In the genomic region with DNA sequence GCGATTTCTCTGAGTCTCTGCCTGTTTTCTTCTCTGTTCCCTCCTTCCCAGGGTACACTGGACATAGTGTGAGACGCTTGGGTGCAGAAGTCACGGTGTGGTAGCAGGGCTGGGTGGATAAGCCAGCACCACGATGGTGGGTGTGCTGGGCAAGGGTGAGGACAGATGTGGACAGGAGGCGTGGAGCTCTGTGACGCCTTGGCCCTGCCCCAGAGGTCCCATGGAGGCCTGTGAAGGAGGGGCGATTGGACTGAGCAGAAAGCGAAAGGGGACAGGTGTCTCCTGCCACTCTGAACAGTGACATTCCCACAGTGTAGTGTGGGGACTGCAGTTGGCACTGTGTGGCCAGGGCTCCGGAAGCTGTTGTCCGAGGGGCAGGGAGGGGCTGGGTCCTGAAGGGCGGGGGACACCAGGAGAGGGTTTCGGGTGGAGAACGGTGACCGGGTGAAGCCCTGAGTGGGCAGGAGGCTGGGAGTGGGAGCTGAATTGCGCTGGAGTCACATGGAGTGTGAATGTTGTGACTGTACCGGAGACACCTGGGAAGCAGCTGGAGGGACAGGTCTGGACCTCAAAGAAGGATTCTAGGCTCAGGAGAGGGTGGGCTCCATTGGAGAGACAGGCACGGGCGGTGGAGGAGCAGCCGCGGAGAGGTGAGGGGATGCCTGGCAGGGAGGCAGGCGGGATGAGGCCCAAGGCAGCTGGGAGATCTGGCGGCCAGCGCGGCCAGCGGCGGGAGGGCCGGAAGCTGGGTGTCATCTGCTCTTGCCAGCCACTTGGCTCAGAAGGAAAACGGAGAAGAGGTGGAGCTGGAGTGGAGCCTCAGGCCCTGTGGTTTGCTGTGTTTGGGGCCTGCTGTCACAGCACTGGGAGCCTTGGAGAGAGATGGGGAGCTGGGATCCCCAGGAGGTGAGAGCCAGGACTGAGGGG, we compare ENCODE assay signal across 8 cellular contexts. TPM values are rescaled to one million over a fixed set of nuclear protein-coding genes. Genes with fewer than 3 reads are reported as not detected.
DNase-seq lines count a peak whose midpoint lies in the region; ATAC-seq, FAIRE-seq and TF ChIP-seq lines count a peak whose summit lies in the region.

No MANE protein-coding gene starts in this region.

- H3K27ac ChIP-seq in caudate nucleus (ENCODE audit: low read depth, low read length) (peak overlapping the region; percentile 26), HepG2 (ENCODE audit: extremely low read length, insufficient read depth, low read length) (no peak overlapping the region), testis (peak overlapping the region; percentile 6 to 31), brain microvascular endothelial cell (no peak overlapping the region)

- no TSS peak for BruUV-seq in HepG2 (replicated peaks; lab: Mats Ljungman, UMichigan)

- no peak overlapping the region for H3K4me3 ChIP-seq in HepG2 (replicated peaks in 1 of 3; ENCODE audit: insufficient read depth in 1 of 3, low read depth in 2 of 3, low read length in 3 of 3)
- H3K4me3 ChIP-seq in testis: no peak overlapping the region
- no peak overlapping the region for H3K4me3 ChIP-seq in brain microvascular endothelial cell (ENCODE audit: low read depth, low read length)

- DNase-seq in NCI-H2171 treated with DMSO at 0.1 percent for 48 hours (lab: John Stamatoyannopoulos, UW) (peak; percentile 78), NCI-H2171 (lab: John Stamatoyannopoulos, UW) (no peak), caudate nucleus (lab: John Stamatoyannopoulos, UW) (peak in 41 of 61 donors; percentile 18 to 76 (median 44)), HepG2 (ENCODE audit: low spot score) (no peak), testis (peak; percentile 71), brain microvascular endothelial cell (no peak), inferior parietal cortex (ENCODE audit: extremely low spot score) (no peak)

- no peak overlapping the region for H3K9ac ChIP-seq in HepG2 (ENCODE audit: insufficient read depth, low read depth, low read length)

- in situ Hi-C loops in HepG2 (cut with HindIII; ENCODE audit: extremely low pct_ligation_motif_present, low pct_unique_long_range_greater_than_20kb) (no loop called here), brain microvascular endothelial cell (cut with HindIII; ENCODE audit: low pct_ligation_motif_present, low sequenced_read_pairs) (no loop called here)

- peaks cover 59% of the 10 kb centered on the region for H3K79me2 ChIP-seq in HepG2 (ENCODE audit: insufficient read depth, low read length)

- H3K4me2 ChIP-seq in HepG2 (ENCODE audit: low read depth, low read length): no peak overlapping the region

- H2AFZ ChIP-seq in HepG2 (ENCODE audit: low read length): no peak overlapping the region

- TF ChIP-seq POLR2A in HepG2 (IDR thresholded peaks at IDR 0.05; ENCODE audit: insufficient read depth in 1 of 2, low read depth in 2 of 2, low read length in 2 of 2): no peak
- TF ChIP-seq POLR2A in testis (IDR thresholded peaks at IDR 0.05): no peak

- TF ChIP-seq EP300 in HepG2 (IDR thresholded peaks at IDR 0.05; ENCODE audit: low read depth in 2 of 2, low read length in 2 of 2) (no peak), HepG2 (CRISPR knock-in tag; IDR thresholded peaks at IDR 0.05; ENCODE audit: borderline replicate concordance) (no peak)

- POLR2A ChIA-PET in HepG2 (lab: Yijun Ruan, JAX): no interaction called here

- ATAC-seq in HepG2 (no peak), HG02610 (IDR thresholded peaks at IDR 0.05; ENCODE audit: unreplicated experiment) (no peak)

- 95% methylated on average over 28 of the region's 28 CpGs for WGBS in HepG2 (ENCODE audit: low lambda C conversion rate)
- 54 to 57% methylated on average over 28 of the region's 28 CpGs for WGBS in testis, 2 donors

- CTCF ChIA-PET in HepG2 (lab: Yijun Ruan, JAX; ENCODE audit: low intra/inter-chr PET ratio, low total read pairs): no interaction called here

- intact Hi-C loops in HepG2 (cut with micrococcal nuclease; ENCODE audit: unreplicated experiment) (no loop called here), testis (cut with DNase I; ENCODE audit: low total_unique reads) (loop anchor here (10.0 kb wide), 1 partner anchor 148 kb away; no protein-coding TSS in a partner anchor)

- no peaks in the 10 kb centered on the region for H3K27me3 ChIP-seq in HepG2 (ENCODE audit: control insufficient read depth in 1 of 2, insufficient read depth in 2 of 2, low read length in 2 of 2)
- no peaks in the 10 kb centered on the region for H3K27me3 ChIP-seq in testis
- H3K27me3 ChIP-seq in brain microvascular endothelial cell (replicated peaks): no peaks in the 10 kb centered on the region

- H3K9me3 ChIP-seq in HepG2 (ENCODE audit: low read length) (no peaks in the 10 kb centered on the region), testis (no peaks in the 10 kb centered on the region)

- FAIRE-seq in HepG2 (lab: Jason Lieb, UNC): no peak

- H3K36me3 ChIP-seq in HepG2 (replicated peaks in 1 of 2; ENCODE audit: control insufficient read depth in 1 of 2, insufficient read depth in 2 of 2, low read length in 2 of 2) (peaks cover 2 to 5% of the 10 kb centered on the region in 2 experiments; a peak in 2 of 5 replicates), testis (ENCODE audit: low read depth, missing control alignments) (no peaks in the 10 kb centered on the region), brain microvascular endothelial cell (replicated peaks) (no peaks in the 10 kb centered on the region)

- peaks cover 67% of the 10 kb centered on the region for H3K4me1 ChIP-seq in HepG2 (ENCODE audit: insufficient read depth, low read length)
- H3K4me1 ChIP-seq in testis: peaks cover 19% of the 10 kb centered on the region

- peaks cover 33% of the 10 kb centered on the region for H4K20me1 ChIP-seq in HepG2 (ENCODE audit: insufficient read depth, low read length)

- no peak for TF ChIP-seq RAD21 in HepG2 (CRISPR knock-in tag; IDR thresholded peaks at IDR 0.05)

- TF ChIP-seq CTCF in HepG2 (CRISPR knock-in tag; IDR thresholded peaks at IDR 0.05): no peak
- no peak for TF ChIP-seq CTCF in testis (IDR thresholded peaks at IDR 0.05)
- no peak for TF ChIP-seq CTCF in brain microvascular endothelial cell (IDR thresholded peaks at IDR 0.05; ENCODE audit: low read depth, low read length, missing control alignments)

RNA-seq across cellular contexts. Expression of a gene that starts 7.5 kb away (rescaled TPM):
- 13.7 and 17.6 TPM in 2 replicates for total RNA-seq in HepG2 (2016; rRNA removed; fragmentation: Illumina TruSeq; extraction: Trizol)
- 1.3 and 1.4 TPM in 2 replicates for total RNA-seq in HepG2 (2016; cell fraction: cytosol; rRNA removed; fragmentation: Illumina TruSeq; extraction: Trizol; ENCODE audit: low read depth)
- 12.6 and 15.8 TPM in 2 replicates for total RNA-seq in HepG2 (2016; cell fraction: insoluble cytoplasmic fraction; rRNA removed; fragmentation: Illumina TruSeq; extraction: Trizol)
- 4.8 and 5.7 TPM in 2 replicates for total RNA-seq in HepG2 (2016; cell fraction: membrane; rRNA removed; fragmentation: Illumina TruSeq; extraction: Trizol)
- total RNA-seq in HepG2 (2016; cell fraction: nucleus; rRNA removed; fragmentation: Illumina TruSeq; extraction: Trizol): 12.6 and 14.4 TPM in 2 replicates
- 7.7 and 8.4 TPM in 2 replicates for polyA plus RNA-seq in HepG2 (2011; rRNA removed)
- polyA plus RNA-seq in HepG2 (2011; cell fraction: cytosol; rRNA removed): 3.7 and 4.9 TPM in 2 replicates
- polyA plus RNA-seq in HepG2 (2011; cell fraction: nucleus; rRNA removed): 29.9 and 35.0 TPM in 2 replicates
- 5.7 TPM in 2 replicates for polyA plus RNA-seq in HepG2 (2012)
- 1.0 and 1.2 TPM in 2 replicates for polyA plus RNA-seq in HepG2 (2016; cell fraction: cytosol; fragmentation: Illumina TruSeq; extraction: Trizol; ENCODE audit: low read depth)
- 8.4 and 11.8 TPM in 2 replicates for polyA plus RNA-seq in HepG2 (2016; cell fraction: insoluble cytoplasmic fraction; fragmentation: Illumina TruSeq; extraction: Trizol; ENCODE audit: low read depth)
- polyA plus RNA-seq in HepG2 (2016; cell fraction: membrane; fragmentation: Illumina TruSeq; extraction: Trizol; ENCODE audit: low read depth): 2.4 and 3.2 TPM in 2 replicates
- polyA plus RNA-seq in HepG2 (2016; cell fraction: nucleus; fragmentation: Illumina TruSeq; extraction: Trizol; ENCODE audit: insufficient read depth, low read depth): 22.4 and 24.8 TPM in 2 replicates
- 11.0 and 28.2 TPM in 2 replicates for polyA minus RNA-seq in HepG2 (2011; rRNA and poly(A)+ RNA removed; ENCODE audit: low replicate concordance)
- 9.1 and 10.4 TPM in 2 replicates for polyA minus RNA-seq in HepG2 (2011; cell fraction: cytosol; rRNA and poly(A)+ RNA removed)
- polyA minus RNA-seq in HepG2 (2011; cell fraction: nucleus; rRNA and poly(A)+ RNA removed): 10.0 and 13.8 TPM in 2 replicates
- 10 to 100 TPM; 11.2 to 13.5 TPM for total RNA-seq in testis
- polyA plus RNA-seq in testis (ENCODE audit: insufficient read depth, low read depth, low replicate concordance): 5.3 TPM

RNA-seq across cellular contexts. Expression of a gene that starts 11.3 kb away (rescaled TPM):
- total RNA-seq in HepG2 (2016; rRNA removed; fragmentation: Illumina TruSeq; extraction: Trizol) (0.20 and 0.35 TPM in 2 replicates), testis (1 to 10 TPM; 1.1 to 1.7 TPM)
- total RNA-seq in HepG2 (2016; cell fraction: cytosol; rRNA removed; fragmentation: Illumina TruSeq; extraction: Trizol; ENCODE audit: low read depth): not detected in 2 replicates
- 0.15 and 0.30 TPM in 2 replicates for total RNA-seq in HepG2 (2016; cell fraction: insoluble cytoplasmic fraction; rRNA removed; fragmentation: Illumina TruSeq; extraction: Trizol)
- 0.25 TPM in 1 of 2 replicates, not detected in the other for total RNA-seq in HepG2 (2016; cell fraction: membrane; rRNA removed; fragmentation: Illumina TruSeq; extraction: Trizol)
- total RNA-seq in HepG2 (2016; cell fraction: nucleus; rRNA removed; fragmentation: Illumina TruSeq; extraction: Trizol): 0.19 and 0.28 TPM in 2 replicates
- polyA plus RNA-seq in HepG2 (2011; rRNA removed) (0.09 and 0.29 TPM in 2 replicates), testis (ENCODE audit: insufficient read depth, low read depth, low replicate concordance) (not detected)
- 0.12 and 0.15 TPM in 2 replicates for polyA plus RNA-seq in HepG2 (2011; cell fraction: cytosol; rRNA removed)
- polyA plus RNA-seq in HepG2 (2011; cell fraction: nucleus; rRNA removed): 0.66 and 0.79 TPM in 2 replicates
- 0.07 and 0.11 TPM in 2 replicates for polyA plus RNA-seq in HepG2 (2012)
- 0.08 TPM in 1 of 2 replicates, not detected in the other for polyA plus RNA-seq in HepG2 (2016; cell fraction: cytosol; fragmentation: Illumina TruSeq; extraction: Trizol; ENCODE audit: low read depth)
- polyA plus RNA-seq in HepG2 (2016; cell fraction: insoluble cytoplasmic fraction; fragmentation: Illumina TruSeq; extraction: Trizol; ENCODE audit: low read depth): not detected in 2 replicates
- not detected in 2 replicates for polyA plus RNA-seq in HepG2 (2016; cell fraction: membrane; fragmentation: Illumina TruSeq; extraction: Trizol; ENCODE audit: low read depth)
- 0.23 TPM in 1 of 2 replicates, not detected in the other for polyA plus RNA-seq in HepG2 (2016; cell fraction: nucleus; fragmentation: Illumina TruSeq; extraction: Trizol; ENCODE audit: insufficient read depth, low read depth)
- polyA minus RNA-seq in HepG2 (2011; rRNA and poly(A)+ RNA removed; ENCODE audit: low replicate concordance): 0.49 and 1.4 TPM in 2 replicates
- polyA minus RNA-seq in HepG2 (2011; cell fraction: cytosol; rRNA and poly(A)+ RNA removed): 0.59 and 0.62 TPM in 2 replicates
- polyA minus RNA-seq in HepG2 (2011; cell fraction: nucleus; rRNA and poly(A)+ RNA removed): 0.39 and 0.62 TPM in 2 replicates

RNA-seq across cellular contexts. Expression of a gene that starts 22.5 kb away (rescaled TPM):
- 19.7 and 24.4 TPM in 2 replicates for total RNA-seq in HepG2 (2016; rRNA removed; fragmentation: Illumina TruSeq; extraction: Trizol)
- total RNA-seq in HepG2 (2016; cell fraction: cytosol; rRNA removed; fragmentation: Illumina TruSeq; extraction: Trizol; ENCODE audit: low read depth): 10.8 and 13.0 TPM in 2 replicates
- 16.5 and 23.4 TPM in 2 replicates for total RNA-seq in HepG2 (2016; cell fraction: insoluble cytoplasmic fraction; rRNA removed; fragmentation: Illumina TruSeq; extraction: Trizol)
- 18.0 and 21.4 TPM in 2 replicates for total RNA-seq in HepG2 (2016; cell fraction: membrane; rRNA removed; fragmentation: Illumina TruSeq; extraction: Trizol)
- 17.3 and 20.2 TPM in 2 replicates for total RNA-seq in HepG2 (2016; cell fraction: nucleus; rRNA removed; fragmentation: Illumina TruSeq; extraction: Trizol)
- polyA plus RNA-seq in HepG2 (2011; rRNA removed): 5.9 and 6.2 TPM in 2 replicates
- 3.2 and 8.6 TPM in 2 replicates for polyA plus RNA-seq in HepG2 (2011; cell fraction: cytosol; rRNA removed)
- 28.4 and 38.0 TPM in 2 replicates for polyA plus RNA-seq in HepG2 (2011; cell fraction: nucleus; rRNA removed)
- polyA plus RNA-seq in HepG2 (2012): 3.0 and 4.0 TPM in 2 replicates
- polyA plus RNA-seq in HepG2 (2016; cell fraction: cytosol; fragmentation: Illumina TruSeq; extraction: Trizol; ENCODE audit: low read depth): 11.9 and 12.7 TPM in 2 replicates
- polyA plus RNA-seq in HepG2 (2016; cell fraction: insoluble cytoplasmic fraction; fragmentation: Illumina TruSeq; extraction: Trizol; ENCODE audit: low read depth): 19.2 and 19.4 TPM in 2 replicates
- polyA plus RNA-seq in HepG2 (2016; cell fraction: membrane; fragmentation: Illumina TruSeq; extraction: Trizol; ENCODE audit: low read depth): 14.6 and 18.0 TPM in 2 replicates
- 38.8 and 41.0 TPM in 2 replicates for polyA plus RNA-seq in HepG2 (2016; cell fraction: nucleus; fragmentation: Illumina TruSeq; extraction: Trizol; ENCODE audit: insufficient read depth, low read depth)
- polyA minus RNA-seq in HepG2 (2011; rRNA and poly(A)+ RNA removed; ENCODE audit: low replicate concordance): 5.2 and 12.3 TPM in 2 replicates
- 2.5 and 3.1 TPM in 2 replicates for polyA minus RNA-seq in HepG2 (2011; cell fraction: cytosol; rRNA and poly(A)+ RNA removed)
- polyA minus RNA-seq in HepG2 (2011; cell fraction: nucleus; rRNA and poly(A)+ RNA removed): 6.3 and 10.6 TPM in 2 replicates
- 10 to 100 TPM; 18.0 to 19.4 TPM for total RNA-seq in testis
- 7.7 TPM for polyA plus RNA-seq in testis (ENCODE audit: insufficient read depth, low read depth, low replicate concordance)

RNA-seq across cellular contexts. Expression of a gene that starts 31.3 kb away (rescaled TPM):
- total RNA-seq in HepG2 (2016; rRNA removed; fragmentation: Illumina TruSeq; extraction: Trizol) (7.2 and 10.4 TPM in 2 replicates), testis (100 to 1,000 TPM; 180 to 190 TPM)
- total RNA-seq in HepG2 (2016; cell fraction: cytosol; rRNA removed; fragmentation: Illumina TruSeq; extraction: Trizol; ENCODE audit: low read depth): 7.6 and 9.4 TPM in 2 replicates
- total RNA-seq in HepG2 (2016; cell fraction: insoluble cytoplasmic fraction; rRNA removed; fragmentation: Illumina TruSeq; extraction: Trizol): 5.7 and 10.1 TPM in 2 replicates
- 11.1 and 14.0 TPM in 2 replicates for total RNA-seq in HepG2 (2016; cell fraction: membrane; rRNA removed; fragmentation: Illumina TruSeq; extraction: Trizol)
- total RNA-seq in HepG2 (2016; cell fraction: nucleus; rRNA removed; fragmentation: Illumina TruSeq; extraction: Trizol): 13.6 and 17.3 TPM in 2 replicates
- polyA plus RNA-seq in HepG2 (2011; rRNA removed) (20.1 and 21.1 TPM in 2 replicates), testis (ENCODE audit: insufficient read depth, low read depth, low replicate concordance) (182 TPM)
- polyA plus RNA-seq in HepG2 (2011; cell fraction: cytosol; rRNA removed): 29.7 and 32.0 TPM in 2 replicates
- 42.5 and 51.4 TPM in 2 replicates for polyA plus RNA-seq in HepG2 (2011; cell fraction: nucleus; rRNA removed)
- 133 and 154 TPM in 2 replicates for polyA plus RNA-seq in HepG2 (2012)
- polyA plus RNA-seq in HepG2 (2016; cell fraction: cytosol; fragmentation: Illumina TruSeq; extraction: Trizol; ENCODE audit: low read depth): 106 and 119 TPM in 2 replicates
- polyA plus RNA-seq in HepG2 (2016; cell fraction: insoluble cytoplasmic fraction; fragmentation: Illumina TruSeq; extraction: Trizol; ENCODE audit: low read depth): 50.3 and 60.7 TPM in 2 replicates
- polyA plus RNA-seq in HepG2 (2016; cell fraction: membrane; fragmentation: Illumina TruSeq; extraction: Trizol; ENCODE audit: low read depth): 97.9 and 104 TPM in 2 replicates
- 168 and 190 TPM in 2 replicates for polyA plus RNA-seq in HepG2 (2016; cell fraction: nucleus; fragmentation: Illumina TruSeq; extraction: Trizol; ENCODE audit: insufficient read depth, low read depth)
- 20.0 and 29.5 TPM in 2 replicates for polyA minus RNA-seq in HepG2 (2011; rRNA and poly(A)+ RNA removed; ENCODE audit: low replicate concordance)
- polyA minus RNA-seq in HepG2 (2011; cell fraction: cytosol; rRNA and poly(A)+ RNA removed): 52.8 and 62.5 TPM in 2 replicates
- 10.4 and 11.5 TPM in 2 replicates for polyA minus RNA-seq in HepG2 (2011; cell fraction: nucleus; rRNA and poly(A)+ RNA removed)

RNA-seq across cellular contexts. Expression of a gene that starts 37.7 kb away (rescaled TPM):
- total RNA-seq in HepG2 (2016; rRNA removed; fragmentation: Illumina TruSeq; extraction: Trizol) (13.8 and 39.1 TPM in 2 replicates), testis (10 to 100 TPM; 72.8 to 78.8 TPM)
- total RNA-seq in HepG2 (2016; cell fraction: cytosol; rRNA removed; fragmentation: Illumina TruSeq; extraction: Trizol; ENCODE audit: low read depth): 14.4 and 16.3 TPM in 2 replicates
- 15.5 and 37.7 TPM in 2 replicates for total RNA-seq in HepG2 (2016; cell fraction: insoluble cytoplasmic fraction; rRNA removed; fragmentation: Illumina TruSeq; extraction: Trizol)
- 11.4 and 12.8 TPM in 2 replicates for total RNA-seq in HepG2 (2016; cell fraction: membrane; rRNA removed; fragmentation: Illumina TruSeq; extraction: Trizol)
- 56.5 and 57.9 TPM in 2 replicates for total RNA-seq in HepG2 (2016; cell fraction: nucleus; rRNA removed; fragmentation: Illumina TruSeq; extraction: Trizol)
- polyA plus RNA-seq in HepG2 (2011; rRNA removed) (33.5 and 51.3 TPM in 2 replicates), testis (ENCODE audit: insufficient read depth, low read depth, low replicate concordance) (58.6 TPM)
- polyA plus RNA-seq in HepG2 (2011; cell fraction: cytosol; rRNA removed): 12.9 and 24.3 TPM in 2 replicates
- polyA plus RNA-seq in HepG2 (2011; cell fraction: nucleus; rRNA removed): 624 and 803 TPM in 2 replicates
- 30.1 and 34.2 TPM in 2 replicates for polyA plus RNA-seq in HepG2 (2012)
- polyA plus RNA-seq in HepG2 (2016; cell fraction: cytosol; fragmentation: Illumina TruSeq; extraction: Trizol; ENCODE audit: low read depth): 5.3 and 8.4 TPM in 2 replicates
- 11.9 and 12.8 TPM in 2 replicates for polyA plus RNA-seq in HepG2 (2016; cell fraction: insoluble cytoplasmic fraction; fragmentation: Illumina TruSeq; extraction: Trizol; ENCODE audit: low read depth)
- polyA plus RNA-seq in HepG2 (2016; cell fraction: membrane; fragmentation: Illumina TruSeq; extraction: Trizol; ENCODE audit: low read depth): 7.2 and 9.8 TPM in 2 replicates
- 125 and 129 TPM in 2 replicates for polyA plus RNA-seq in HepG2 (2016; cell fraction: nucleus; fragmentation: Illumina TruSeq; extraction: Trizol; ENCODE audit: insufficient read depth, low read depth)
- polyA minus RNA-seq in HepG2 (2011; rRNA and poly(A)+ RNA removed; ENCODE audit: low replicate concordance): 20.8 and 63.2 TPM in 2 replicates
- polyA minus RNA-seq in HepG2 (2011; cell fraction: cytosol; rRNA and poly(A)+ RNA removed): 11.8 and 13.7 TPM in 2 replicates
- polyA minus RNA-seq in HepG2 (2011; cell fraction: nucleus; rRNA and poly(A)+ RNA removed): 81.2 and 102 TPM in 2 replicates

Comparison
In these comparisons a context has a peak if more than half of its experiments do, and no peak if none do; other contexts are left out.
1. DNase-seq: peak in NCI-H2171 treated with DMSO at 0.1 percent for 48 hours (single experiment), caudate nucleus (41 of 61) and testis (single experiment); none in NCI-H2171 (single experiment), HepG2 (single experiment), brain microvascular endothelial cell (single experiment) and inferior parietal cortex (single experiment).
2. H3K27ac ChIP-seq: peak in caudate nucleus (single experiment) and testis (2 of 2); none in HepG2 (single experiment) and brain microvascular endothelial cell (single experiment).